Comparison of ENCODE assay signal across 6 cellular contexts in genomic region chr9:137579259-137579604, GRCh38. TPM values are rescaled to one million over a fixed set of nuclear protein-coding genes. Genes with fewer than 3 reads are reported as not detected.
DNase-seq lines count a peak whose midpoint lies in the region; ATAC-seq, FAIRE-seq and TF ChIP-seq lines count a peak whose summit lies in the region.

No MANE protein-coding gene starts in this region.

- H3K9me3 ChIP-seq in T-helper 17 cell (ENCODE audit: control insufficient read depth, low read length, poor library complexity, severe bottlenecking): no peaks in the 10 kb centered on the region
- no peaks in the 10 kb centered on the region for H3K9me3 ChIP-seq in keratinocyte (ENCODE audit: control insufficient read depth, low read depth, low read length)

- peaks cover 30 to 41% of the 10 kb centered on the region in 2 experiments for H3K36me3 ChIP-seq in keratinocyte (ENCODE audit: control insufficient read depth in 2 of 2, extremely low read depth in 1 of 2, insufficient read depth in 2 of 2, low read length in 2 of 2)

- H3K9me1 ChIP-seq in keratinocyte (ENCODE audit: control insufficient read depth, extremely low read depth, insufficient read depth, low read length): no peaks in the 10 kb centered on the region

- peak overlapping the region; percentile 84 for H3K4me3 Mint-ChIP-seq in T-helper 17 cell

- no peak for FAIRE-seq in keratinocyte (lab: Jason Lieb, UNC)

- H3K79me2 ChIP-seq in keratinocyte (ENCODE audit: control insufficient read depth, insufficient read depth, low read length): peaks cover 39% of the 10 kb centered on the region

- peak overlapping the region; percentile 70 for H3K4me2 ChIP-seq in keratinocyte (ENCODE audit: control insufficient read depth, extremely low read depth, insufficient read depth, low read depth, low read length)

- DNase-seq in AG08395 (ENCODE audit: low spot score) (peak; percentile 19), T-helper 17 cell (no peak), keratinocyte (ENCODE audit: low read depth, low spot score) (no peak), NCI-H2196 treated with DMSO at 0.1 percent for 48 hours (lab: John Stamatoyannopoulos, UW; ENCODE audit: unreplicated experiment) (no peak)

- dilution Hi-C loops in keratinocyte (cut with MboI; ENCODE audit: extremely low pct_ligation_motif_present, low sequenced_read_pairs): no loop called here

- peak overlapping the region; percentile 73 for H3K27ac Mint-ChIP-seq in T-helper 17 cell

- H3K4me3 ChIP-seq in keratinocyte (ENCODE audit: control insufficient read depth in 2 of 3, extremely low read depth in 1 of 3, insufficient read depth in 2 of 3, low read depth in 1 of 3, low read length in 3 of 3): peak overlapping the region; percentile 29 to 90 (median 44)

- peaks cover 27% of the 10 kb centered on the region for H3K4me1 ChIP-seq in keratinocyte (ENCODE audit: control insufficient read depth, extremely low read depth, insufficient read depth, low read length)

- H3K36me3 Mint-ChIP-seq in T-helper 17 cell (ENCODE audit: low read depth): no peaks in the 10 kb centered on the region

- TF ChIP-seq CTCF in keratinocyte (optimal IDR thresholded peaks at IDR 0.05 in 1 of 3, IDR thresholded peaks at IDR 0.05 in 1 of 3, conservative IDR thresholded peaks at IDR 0.05 in 1 of 3; ENCODE audit: extremely low read depth in 1 of 3, insufficient read depth in 2 of 3, low read length in 3 of 3): no peak

- no peaks in the 10 kb centered on the region for H4K20me1 ChIP-seq in keratinocyte (ENCODE audit: control insufficient read depth, extremely low read depth, insufficient read depth, low read length)

- peaks cover 23% of the 10 kb centered on the region for H3K4me1 Mint-ChIP-seq in T-helper 17 cell

- no peaks in the 10 kb centered on the region for H3K27me3 ChIP-seq in keratinocyte (ENCODE audit: control insufficient read depth, extremely low read depth, insufficient read depth, low read length)

- peak overlapping the region; percentile 41 for H3K27ac ChIP-seq in keratinocyte (ENCODE audit: control insufficient read depth, insufficient read depth, low read length)

- H2AFZ ChIP-seq in keratinocyte (ENCODE audit: control insufficient read depth, low read length): peak overlapping the region; percentile 67

- peak overlapping the region; percentile 67 for H3K9ac ChIP-seq in keratinocyte (ENCODE audit: control insufficient read depth, extremely low read depth, insufficient read depth, low read length)

- no peak for ATAC-seq in T-helper 17 cell
- ATAC-seq in HG03045 (IDR thresholded peaks at IDR 0.05; ENCODE audit: unreplicated experiment): no peak
- ATAC-seq in HG03460 (IDR thresholded peaks at IDR 0.05; ENCODE audit: unreplicated experiment): no peak

- H3K27me3 Mint-ChIP-seq in T-helper 17 cell: no peaks in the 10 kb centered on the region

RNA-seq across cellular contexts. Expression of gene DPH7, which starts 0.5 kb away (rescaled TPM):
- 10 to 100 TPM; 46.1 to 52.0 TPM for total RNA-seq in T-helper 17 cell
- polyA plus RNA-seq in keratinocyte: 25.3 to 32.4 TPM (median 26.2 TPM) in 3 replicates
- 20.2 TPM for polyA plus RNA-seq in keratinocyte (2011; ENCODE audit: low read depth)
- polyA plus RNA-seq in keratinocyte (2011; cell fraction: cytosol; rRNA removed): 16.1 and 19.9 TPM in 2 replicates
- polyA plus RNA-seq in keratinocyte (2011; cell fraction: nucleus; rRNA removed): 68.3 and 79.1 TPM in 2 replicates
- polyA plus RNA-seq in keratinocyte (2012; ENCODE audit: low replicate concordance): 16.9 and 26.9 TPM in 2 replicates
- polyA minus RNA-seq in keratinocyte: 17.8 to 19.1 TPM (median 19.0 TPM) in 3 replicates
- polyA minus RNA-seq in keratinocyte (2011; cell fraction: cytosol; rRNA and poly(A)+ RNA removed): 13.0 TPM
- 15.3 and 20.4 TPM in 2 replicates for polyA minus RNA-seq in keratinocyte (2011; cell fraction: nucleus; rRNA and poly(A)+ RNA removed)

RNA-seq across cellular contexts. Expression of gene ZMYND19, which starts 11.1 kb away (rescaled TPM):
- total RNA-seq in T-helper 17 cell: 10 to 100 TPM; 12.1 to 18.2 TPM
- 25.8 to 28.1 TPM (median 27.8 TPM) in 3 replicates for polyA plus RNA-seq in keratinocyte
- 19.0 TPM for polyA plus RNA-seq in keratinocyte (2011; ENCODE audit: low read depth)
- 13.6 and 24.5 TPM in 2 replicates for polyA plus RNA-seq in keratinocyte (2011; cell fraction: cytosol; rRNA removed)
- 27.6 and 29.4 TPM in 2 replicates for polyA plus RNA-seq in keratinocyte (2011; cell fraction: nucleus; rRNA removed)
- 27.3 and 30.2 TPM in 2 replicates for polyA plus RNA-seq in keratinocyte (2012; ENCODE audit: low replicate concordance)
- 9.5 to 21.9 TPM (median 11.2 TPM) in 3 replicates for polyA minus RNA-seq in keratinocyte
- polyA minus RNA-seq in keratinocyte (2011; cell fraction: cytosol; rRNA and poly(A)+ RNA removed): 17.8 TPM
- polyA minus RNA-seq in keratinocyte (2011; cell fraction: nucleus; rRNA and poly(A)+ RNA removed): 7.1 and 7.8 TPM in 2 replicates

RNA-seq across cellular contexts. Expression of gene ARRDC1, which starts 26.3 kb away (rescaled TPM):
- 10 to 100 TPM; 54.8 to 83.8 TPM for total RNA-seq in T-helper 17 cell
- 94.7 to 163 TPM (median 102 TPM) in 3 replicates for polyA plus RNA-seq in keratinocyte
- 109 TPM for polyA plus RNA-seq in keratinocyte (2011; ENCODE audit: low read depth)
- 66.6 and 112 TPM in 2 replicates for polyA plus RNA-seq in keratinocyte (2011; cell fraction: cytosol; rRNA removed)
- polyA plus RNA-seq in keratinocyte (2011; cell fraction: nucleus; rRNA removed): 352 and 475 TPM in 2 replicates
- 76.1 and 101 TPM in 2 replicates for polyA plus RNA-seq in keratinocyte (2012; ENCODE audit: low replicate concordance)
- polyA minus RNA-seq in keratinocyte: 102 to 286 TPM (median 125 TPM) in 3 replicates
- polyA minus RNA-seq in keratinocyte (2011; cell fraction: cytosol; rRNA and poly(A)+ RNA removed): 104 TPM
- 120 and 135 TPM in 2 replicates for polyA minus RNA-seq in keratinocyte (2011; cell fraction: nucleus; rRNA and poly(A)+ RNA removed)

RNA-seq across cellular contexts. Expression of gene MRPL41, which starts 27.6 kb away (rescaled TPM):
- total RNA-seq in T-helper 17 cell: 10 to 100 TPM; 52.6 to 78.8 TPM
- polyA plus RNA-seq in keratinocyte: 18.1 to 33.0 TPM (median 21.0 TPM) in 3 replicates
- polyA plus RNA-seq in keratinocyte (2011; ENCODE audit: low read depth): 39.7 TPM
- 12.6 and 45.9 TPM in 2 replicates for polyA plus RNA-seq in keratinocyte (2011; cell fraction: cytosol; rRNA removed)
- polyA plus RNA-seq in keratinocyte (2011; cell fraction: nucleus; rRNA removed): 9.0 and 17.7 TPM in 2 replicates
- polyA plus RNA-seq in keratinocyte (2012; ENCODE audit: low replicate concordance): 37.7 and 52.2 TPM in 2 replicates
- polyA minus RNA-seq in keratinocyte: 3.0 to 4.9 TPM (median 4.2 TPM) in 3 replicates
- polyA minus RNA-seq in keratinocyte (2011; cell fraction: cytosol; rRNA and poly(A)+ RNA removed): 47.8 TPM
- 4.0 and 6.6 TPM in 2 replicates for polyA minus RNA-seq in keratinocyte (2011; cell fraction: nucleus; rRNA and poly(A)+ RNA removed)

RNA-seq across cellular contexts. Expression of gene PNPLA7, which starts 29.0 kb away (rescaled TPM):
- total RNA-seq in T-helper 17 cell: 1 to 10 TPM; 7.3 to 7.5 TPM
- 0.17 to 0.34 TPM (median 0.18 TPM) in 3 replicates for polyA plus RNA-seq in keratinocyte
- polyA plus RNA-seq in keratinocyte (2011; ENCODE audit: low read depth): 1.2 TPM
- 0.12 and 0.14 TPM in 2 replicates for polyA plus RNA-seq in keratinocyte (2011; cell fraction: cytosol; rRNA removed)
- polyA plus RNA-seq in keratinocyte (2011; cell fraction: nucleus; rRNA removed): 2.3 and 3.4 TPM in 2 replicates
- 0.32 and 1.1 TPM in 2 replicates for polyA plus RNA-seq in keratinocyte (2012; ENCODE audit: low replicate concordance)
- 0.19 to 0.49 TPM in 2 of 3 replicates, not detected in the other for polyA minus RNA-seq in keratinocyte
- not detected for polyA minus RNA-seq in keratinocyte (2011; cell fraction: cytosol; rRNA and poly(A)+ RNA removed)
- polyA minus RNA-seq in keratinocyte (2011; cell fraction: nucleus; rRNA and poly(A)+ RNA removed): 0.74 and 1.4 TPM in 2 replicates
